33 cellular contexts compared by ENCODE assay signal in genomic region chr1:193427524-193427923, GRCh38.
"Had no signal": no experiment of that assay in that cellular context is flagged by ENCODE, and none has a peak within 500 bp of the region (broad histone marks: within the 10 kb centered on the region; RNA-seq: fewer than 3 reads in every experiment).

No MANE protein-coding gene starts in this region.

- ATAC-seq: activated CD8-positive, alpha-beta memory T cell treated with anti-CD3 and anti-CD28 coated beads, Interleukin-2, amount 10 ng/mL, durations not matched to agents 7 days and 5 days; activated CD8-positive, alpha-beta T cell treated with anti-CD3 and anti-CD28 coated beads, Interleukin-2, amount 10 ng/mL, durations not matched to agents 7 days and 5 days; activated naive CD8-positive, alpha-beta T cell treated with anti-CD3 and anti-CD28 coated beads, Interleukin-2, amount 50 U/mL, for 24 hours; foreskin keratinocyte; lower lobe of right lung; mucosa of descending colon; sciatic nerve; stimulated activated effector memory CD8-positive, alpha-beta T cell treated with anti-CD3 and anti-CD28 coated beads, Interleukin-12 subunit alpha, Interleukin-12 subunit beta, amount 100 ng/mL, for 72 hours; stimulated activated naive CD8-positive, alpha-beta T cell treated with anti-CD3 and anti-CD28 coated beads, Interleukin-15, amount 100 ng/mL, for 72 hours had no signal

- H3K36me3 ChIP-seq: breast epithelium, esophagus muscularis mucosa, heart left ventricle, lower lobe of right lung, ovary, thyroid gland, upper lobe of left lung, vagina had no signal

- H3K27ac Mint-ChIP-seq: activated B cell treated with CpG ODN at 0.5 μM for 24 hours; activated CD8-positive, alpha-beta memory T cell treated with anti-CD3 and anti-CD28 coated beads, Interleukin-2, amount 10 ng/mL, durations not matched to agents 7 days and 5 days; activated naive CD4-positive, alpha-beta T cell treated with anti-CD3 and anti-CD28 coated beads, Interleukin-2, amount 50 U/mL, for 24 hours; activated naive CD8-positive, alpha-beta T cell treated with anti-CD3 and anti-CD28 coated beads, Interleukin-2, amount 50 U/mL, for 24 hours; activated T-helper 2 cell treated with anti-CD3 and anti-CD28 coated beads, Interferon-gamma antibody, Interleukin-2, Interleukin-4, amounts not matched to agents 10 μg/mL and 5 μg/mL and 100 μg/mL, durations not matched to agents 14 hours and 24 hours and 36 hours; nephron; stimulated activated effector memory CD8-positive, alpha-beta T cell treated with anti-CD3 and anti-CD28 coated beads, Interleukin-12 subunit alpha, Interleukin-12 subunit beta, amount 100 ng/mL, for 72 hours had no signal

- H3K9me3 Mint-ChIP-seq: activated B cell treated with CpG ODN at 0.5 μM for 24 hours; activated naive CD4-positive, alpha-beta T cell treated with anti-CD3 and anti-CD28 coated beads, Interleukin-2, amount 50 U/mL, for 24 hours; central memory CD8-positive, alpha-beta T cell; stimulated activated effector memory CD8-positive, alpha-beta T cell treated with anti-CD3 and anti-CD28 coated beads, Interleukin-12 subunit alpha, Interleukin-12 subunit beta, amount 100 ng/mL, for 72 hours had no signal

- H3K9me3 ChIP-seq: ovary, thyroid gland, vagina had no signal

- H3K27me3 Mint-ChIP-seq: activated B cell treated with CpG ODN at 0.5 μM for 24 hours; activated CD8-positive, alpha-beta memory T cell treated with anti-CD3 and anti-CD28 coated beads, Interleukin-2, amount 10 ng/mL, durations not matched to agents 7 days and 5 days; activated naive CD4-positive, alpha-beta T cell treated with anti-CD3 and anti-CD28 coated beads, Interleukin-2, amount 50 U/mL, for 24 hours; activated naive CD8-positive, alpha-beta T cell treated with anti-CD3 and anti-CD28 coated beads, Interleukin-2, amount 50 U/mL, for 24 hours; central memory CD8-positive, alpha-beta T cell; progenitor cell of endocrine pancreas; stimulated activated naive CD8-positive, alpha-beta T cell treated with anti-CD3 and anti-CD28 coated beads, Interleukin-15, amount 100 ng/mL, for 72 hours had no signal

- H3K27ac ChIP-seq: breast epithelium, esophagus muscularis mucosa, foreskin keratinocyte, heart left ventricle, lower lobe of right lung, ovary, skin epidermis, thyroid gland, upper lobe of left lung, vagina had no signal

- H3K4me1 ChIP-seq: breast epithelium, foreskin keratinocyte, lower lobe of right lung, thyroid gland, upper lobe of left lung, vagina had no signal

- H3K27me3 ChIP-seq: breast epithelium, esophagus muscularis mucosa, foreskin keratinocyte, heart left ventricle, ovary, thyroid gland, upper lobe of left lung, vagina had no signal

- H3K4me1 Mint-ChIP-seq: activated B cell treated with CpG ODN at 0.5 μM for 24 hours; activated CD8-positive, alpha-beta memory T cell treated with anti-CD3 and anti-CD28 coated beads, Interleukin-2, amount 10 ng/mL, durations not matched to agents 7 days and 5 days; nephron had no signal

- H3K4me3 Mint-ChIP-seq: activated B cell treated with CpG ODN at 0.5 μM for 24 hours; activated CD8-positive, alpha-beta memory T cell treated with anti-CD3 and anti-CD28 coated beads, Interleukin-2, amount 10 ng/mL, durations not matched to agents 7 days and 5 days; activated CD8-positive, alpha-beta T cell treated with anti-CD3 and anti-CD28 coated beads, Interleukin-2, amount 10 ng/mL, durations not matched to agents 7 days and 5 days; activated naive CD4-positive, alpha-beta T cell treated with anti-CD3 and anti-CD28 coated beads, Interleukin-2, amount 50 U/mL, for 24 hours; activated naive CD8-positive, alpha-beta T cell treated with anti-CD3 and anti-CD28 coated beads, Interleukin-2, amount 50 U/mL, for 24 hours; central memory CD8-positive, alpha-beta T cell; nephron; stimulated activated effector memory CD8-positive, alpha-beta T cell treated with anti-CD3 and anti-CD28 coated beads, Interleukin-12 subunit alpha, Interleukin-12 subunit beta, amount 100 ng/mL, for 72 hours; stimulated activated naive CD8-positive, alpha-beta T cell treated with anti-CD3 and anti-CD28 coated beads, Interleukin-15, amount 100 ng/mL, for 72 hours had no signal

- H3K4me3 ChIP-seq: breast epithelium, esophagus muscularis mucosa, heart left ventricle, lower lobe of right lung, mucosa of descending colon, ovary, skin epidermis, thyroid gland, upper lobe of left lung, vagina had no signal

- H3K36me3 Mint-ChIP-seq: activated naive CD4-positive, alpha-beta T cell treated with anti-CD3 and anti-CD28 coated beads, Interleukin-2, amount 50 U/mL, for 24 hours; stimulated activated effector memory CD8-positive, alpha-beta T cell treated with anti-CD3 and anti-CD28 coated beads, Interleukin-12 subunit alpha, Interleukin-12 subunit beta, amount 100 ng/mL, for 72 hours had no signal

- DNase-seq: activated B cell treated with CpG ODN at 0.5 μM for 24 hours; activated CD4-positive, alpha-beta T cell treated with anti-CD3 and anti-CD28 coated beads, Interleukin-2, amount 50 U/mL, for 1 hour; activated CD8-positive, alpha-beta memory T cell treated with anti-CD3 and anti-CD28 coated beads, Interleukin-2, amount 10 ng/mL, durations not matched to agents 7 days and 5 days; activated CD8-positive, alpha-beta T cell treated with anti-CD3 and anti-CD28 coated beads, Interleukin-2, amount 10 ng/mL, durations not matched to agents 7 days and 5 days; activated naive CD8-positive, alpha-beta T cell treated with anti-CD3 and anti-CD28 coated beads, Interleukin-2, amount 50 U/mL, for 24 hours; activated T-cell treated with anti-CD3 and anti-CD28 coated beads, Interleukin-2, amount 50 U/mL, for 48 hours; amygdala; dermis blood vessel endothelial cell; effector CD4-positive, alpha-beta T cell; foreskin keratinocyte; heart left ventricle; lower lobe of right lung; mesenchymal stem cell; mucosa of descending colon; ovary; stimulated activated CD4-positive, alpha-beta T cell treated with anti-CD3 and anti-CD28 coated beads, Interleukin-12 subunit alpha, Interleukin-12 subunit beta, amount 100 ng/mL, for 4 hours; stimulated activated CD4-positive, alpha-beta T cell treated with anti-CD3 and anti-CD28 coated beads, Interleukin-4, amount 100 ng/mL, for 24 hours; stimulated activated naive CD8-positive, alpha-beta T cell treated with anti-CD3 and anti-CD28 coated beads, Interleukin-15, amount 100 ng/mL, for 72 hours; substantia nigra; T-helper 2 cell; thyroid gland; upper lobe of left lung had no signal
